ENCODE assay signal across 8 cellular contexts in genomic region chrX:115690554-115691216, GRCh38.
DNase-seq lines count a peak whose midpoint lies in the region; ATAC-seq, FAIRE-seq and TF ChIP-seq lines count a peak whose summit lies in the region.

No MANE protein-coding gene starts in this region.

- POLR2A ChIA-PET in HepG2 (lab: Yijun Ruan, JAX): no interaction called here

- no peak overlapping the region for H3K27ac ChIP-seq in 22Rv1
- H3K27ac ChIP-seq in HepG2 (ENCODE audit: extremely low read length, insufficient read depth, low read length): no peak overlapping the region

- H3K9me3 ChIP-seq in HepG2 (ENCODE audit: low read length): no peaks in the 10 kb centered on the region

- TF ChIP-seq EP300 in HepG2 (IDR thresholded peaks at IDR 0.05; ENCODE audit: low read depth in 2 of 2, low read length in 2 of 2): no peak
- TF ChIP-seq EP300 in HepG2 (CRISPR knock-in tag; IDR thresholded peaks at IDR 0.05; ENCODE audit: borderline replicate concordance): no peak

- in situ Hi-C loops in HepG2 (cut with HindIII; ENCODE audit: extremely low pct_ligation_motif_present, low pct_unique_long_range_greater_than_20kb): no loop called here

- CTCF ChIA-PET in HepG2 (lab: Yijun Ruan, JAX; ENCODE audit: low intra/inter-chr PET ratio, low total read pairs): interaction anchor here (1.6 kb wide), 1 partner anchor 40 kb away, joined by 7 read pairs; no protein-coding TSS in a partner anchor

- H3K27me3 ChIP-seq in HepG2 (ENCODE audit: control insufficient read depth in 1 of 2, insufficient read depth in 2 of 2, low read length in 2 of 2): no peaks in the 10 kb centered on the region; a peak in 1 of 5 replicates

- no peak overlapping the region for H3K9ac ChIP-seq in HepG2 (ENCODE audit: insufficient read depth, low read depth, low read length)

- H3K4me2 ChIP-seq in HepG2 (ENCODE audit: low read depth, low read length): no peak overlapping the region

- peak; percentile 67 for DNase-seq in NAMALWA (ENCODE audit: low spot score)
- DNase-seq in SW480 (ENCODE audit: low spot score): peak; percentile 36
- peak; percentile 90 for DNase-seq in choroid plexus epithelial cell (ENCODE audit: low read depth)
- DNase-seq in HepG2 (ENCODE audit: low spot score): peak; percentile 19
- DNase-seq in stimulated activated CD4-positive, alpha-beta T cell treated with anti-CD3 and anti-CD28 coated beads, TNF-alpha, amount 100 ng/mL, for 24 hours (ENCODE audit: low read depth in 3 of 3): peak in 2 of 3 experiments; percentile 0 to 5

- FAIRE-seq in HepG2 (lab: Jason Lieb, UNC): peak; percentile 63

- H3K36me3 ChIP-seq in HepG2 (replicated peaks in 1 of 2; ENCODE audit: control insufficient read depth in 1 of 2, insufficient read depth in 2 of 2, low read length in 2 of 2): no peaks in the 10 kb centered on the region

- TF ChIP-seq POLR2A in HepG2 (IDR thresholded peaks at IDR 0.05; ENCODE audit: insufficient read depth in 1 of 2, low read depth in 2 of 2, low read length in 2 of 2): no peak

- no TSS peak for BruUV-seq in HepG2 (replicated peaks; lab: Mats Ljungman, UMichigan)

- H3K4me3 ChIP-seq in choroid plexus epithelial cell (ENCODE audit: low read depth, low read length): no peak overlapping the region
- no peak overlapping the region for H3K4me3 ChIP-seq in HepG2 (replicated peaks in 1 of 3; ENCODE audit: insufficient read depth in 1 of 3, low read depth in 2 of 3, low read length in 3 of 3)

- H2AFZ ChIP-seq in HepG2 (ENCODE audit: low read length): no peak overlapping the region

- no peak for TF ChIP-seq RAD21 in HepG2 (CRISPR knock-in tag; IDR thresholded peaks at IDR 0.05)

- TF ChIP-seq CTCF in 22Rv1 (IDR thresholded peaks at IDR 0.05) (peak; percentile 75), GM12874 (IDR thresholded peaks at IDR 0.05; ENCODE audit: insufficient read depth, low read depth, low read length) (peak; percentile 53; the same call in 1 of the 2 replicates), choroid plexus epithelial cell (conservative IDR thresholded peaks at IDR 0.05; ENCODE audit: low read depth, low read length) (peak; percentile 68), HepG2 (CRISPR knock-in tag; IDR thresholded peaks at IDR 0.05) (peak; percentile 61)

- WGBS in HepG2 (ENCODE audit: low lambda C conversion rate): 44% methylated on average over 4 of the region's 4 CpGs

- intact Hi-C loops in HepG2 (cut with micrococcal nuclease; ENCODE audit: unreplicated experiment): no loop called here

- H4K20me1 ChIP-seq in HepG2 (ENCODE audit: insufficient read depth, low read length): no peaks in the 10 kb centered on the region

- H3K79me2 ChIP-seq in HepG2 (ENCODE audit: insufficient read depth, low read length): no peaks in the 10 kb centered on the region

- ATAC-seq in HG02678 (IDR thresholded peaks at IDR 0.05; ENCODE audit: unreplicated experiment): peak; percentile 66
- peak; percentile 66 for ATAC-seq in HepG2

- H3K4me1 ChIP-seq in HepG2 (ENCODE audit: insufficient read depth, low read length): no peaks in the 10 kb centered on the region

TF ChIP-seq in HepG2, 621 proteins besides CTCF, POLR2A, EP300 and RAD21:
- TF ChIP-seq STAG1 (CRISPR knock-in tag; IDR thresholded peaks at IDR 0.05) (peak; percentile 34), ZNF572 (CRISPR knock-in tag; IDR thresholded peaks at IDR 0.05) (no peak), ZNF10 (CRISPR knock-in tag; IDR thresholded peaks at IDR 0.05; ENCODE audit: borderline replicate concordance, low read depth) (no peak)

Comparison
In these comparisons a context has a peak if more than half of its experiments do, and no peak if none do; other contexts are left out.
1. DNase-seq: peak in every context shown above with its lines; median percentile 90 in choroid plexus epithelial cell; 67 in NAMALWA; 36 in SW480; 19 in HepG2; 2 in stimulated activated CD4-positive, alpha-beta T cell treated with anti-CD3 and anti-CD28 coated beads, TNF-alpha, amount 100 ng/mL, for 24 hours.